35 cellular contexts compared by ENCODE assay signal in the genomic region with DNA sequence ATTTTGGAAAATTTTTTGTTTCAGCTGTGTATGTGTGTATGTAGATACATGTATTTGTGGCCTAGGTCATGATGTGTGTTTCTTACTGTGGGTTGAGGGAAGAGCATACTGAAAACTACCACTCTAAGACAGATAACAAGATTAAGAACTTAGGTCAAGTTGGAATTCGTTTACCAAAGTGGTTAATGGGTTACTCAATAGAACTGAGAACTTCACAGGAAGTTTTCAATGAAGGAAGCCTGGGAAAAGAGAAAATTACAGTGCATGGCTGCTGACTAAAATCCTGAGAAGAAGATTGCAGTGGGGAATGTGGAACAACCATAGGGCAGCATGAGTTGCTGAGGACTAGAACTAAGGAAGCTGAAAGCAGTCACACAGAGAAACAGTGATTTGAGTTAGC. TPM values are rescaled to one million over a fixed set of nuclear protein-coding genes. Genes with fewer than 3 reads are reported as not detected.
"Had no signal": no experiment of that assay in that cellular context is flagged by ENCODE, and none has a peak within 500 bp of the region (broad histone marks: within the 10 kb centered on the region; RNA-seq: fewer than 3 reads in every experiment).

No MANE protein-coding gene starts in this region.

- H3K4me1 ChIP-seq: adrenal gland, ascending aorta, lower lobe of right lung, pancreas, psoas muscle, spleen, suprapubic skin, tibial artery had no signal

- DNase-seq: activated CD4-positive, alpha-beta T cell treated with anti-CD3 and anti-CD28 coated beads for 48 hours; activated CD4-positive, alpha-beta T cell treated with anti-CD3 and anti-CD28 coated beads, Interleukin-2, amount 50 U/mL, for 48 hours; activated CD8-positive, alpha-beta memory T cell treated with anti-CD3 and anti-CD28 coated beads for 24 hours; activated effector memory CD4-positive, alpha-beta T cell treated with anti-CD3 and anti-CD28 coated beads, Interleukin-2, amount 50 U/mL, for 16 hours; activated naive CD4-positive, alpha-beta T cell treated with anti-CD3 and anti-CD28 coated beads for 36 hours; activated naive CD8-positive, alpha-beta T cell treated with anti-CD3 and anti-CD28 coated beads for 36 hours; activated T-cell treated with anti-CD3 and anti-CD28 coated beads, Interleukin-2, amount 50 U/mL, for 1 hour; adrenal gland; brain microvascular endothelial cell; dorsolateral prefrontal cortex; effector memory CD4-positive, alpha-beta T cell; head of caudate nucleus; hippocampal formation; lower lobe of right lung; pancreas; psoas muscle; right cardiac atrium; spleen; stimulated activated naive CD4-positive, alpha-beta T cell; T-helper 17 cell; T1000; tibial artery; WERI-Rb-1 had no signal

- H3K4me3 Mint-ChIP-seq: activated naive CD4-positive, alpha-beta T cell treated with anti-CD3 and anti-CD28 coated beads for 36 hours; activated naive CD8-positive, alpha-beta T cell treated with anti-CD3 and anti-CD28 coated beads for 36 hours; activated T-helper 1 cell treated with anti-CD3 and anti-CD28 coated beads, Interleukin-12 subunit alpha, Interleukin-12 subunit beta, Interleukin-2, Interleukin-4 antibody, amounts not matched to agents 30 ng/mL and 10 ng/mL and 1 ng/mL, durations not matched to agents 14 hours and 24 hours and 36 hours; T-helper 17 cell had no signal

- H3K36me3 Mint-ChIP-seq: activated naive CD8-positive, alpha-beta T cell treated with anti-CD3 and anti-CD28 coated beads for 36 hours had no signal

- H3K4me3 ChIP-seq: adrenal gland, ascending aorta, coronary artery, dorsolateral prefrontal cortex, lower lobe of right lung, pancreas, psoas muscle, spleen, suprapubic skin, tibial artery had no signal

- H3K27me3 ChIP-seq: adrenal gland, ascending aorta, brain microvascular endothelial cell, tibial artery had no signal

- H3K27me3 Mint-ChIP-seq: activated naive CD8-positive, alpha-beta T cell treated with anti-CD3 and anti-CD28 coated beads for 36 hours; T-helper 17 cell had no signal

- H3K9me3 ChIP-seq: adrenal gland, ascending aorta, lower lobe of right lung, suprapubic skin had no signal

- H3K36me3 ChIP-seq: adrenal gland, ascending aorta, brain microvascular endothelial cell, lower lobe of right lung, pancreas, spleen, suprapubic skin, tibial artery, WERI-Rb-1 had no signal

- H3K9me3 Mint-ChIP-seq: activated T-helper 1 cell treated with anti-CD3 and anti-CD28 coated beads, Interleukin-12 subunit alpha, Interleukin-12 subunit beta, Interleukin-2, Interleukin-4 antibody, amounts not matched to agents 30 ng/mL and 10 ng/mL and 1 ng/mL, durations not matched to agents 14 hours and 24 hours and 36 hours had no signal

- H3K4me1 Mint-ChIP-seq: activated naive CD8-positive, alpha-beta T cell treated with anti-CD3 and anti-CD28 coated beads for 36 hours; T-helper 17 cell had no signal

- H3K27ac Mint-ChIP-seq: activated naive CD4-positive, alpha-beta T cell treated with anti-CD3 and anti-CD28 coated beads for 36 hours; activated naive CD8-positive, alpha-beta T cell treated with anti-CD3 and anti-CD28 coated beads for 36 hours; activated T-helper 1 cell treated with anti-CD3 and anti-CD28 coated beads, Interleukin-12 subunit alpha, Interleukin-12 subunit beta, Interleukin-2, Interleukin-4 antibody, amounts not matched to agents 30 ng/mL and 10 ng/mL and 1 ng/mL, durations not matched to agents 14 hours and 24 hours and 36 hours; T-helper 17 cell had no signal

- ATAC-seq: activated CD4-positive, CD25-positive, alpha-beta regulatory T cell treated with anti-CD3 and anti-CD28 coated beads, Interleukin-2, amount 50 U/mL, for 24 hours; left lobe of liver; lower lobe of right lung; pancreas; psoas muscle; right cardiac atrium; T-helper 17 cell had no signal

- H3K27ac ChIP-seq: adrenal gland, ascending aorta, brain microvascular endothelial cell, coronary artery, dorsolateral prefrontal cortex, lower lobe of right lung, pancreas, psoas muscle, spleen, suprapubic skin, tibial artery, WERI-Rb-1 had no signal

RNA-seq across cellular contexts. Expression of gene FOXG1, which starts 21.4 kb away (rescaled TPM):
- total RNA-seq: activated naive CD4-positive, alpha-beta T cell treated with anti-CD3 and anti-CD28 coated beads for 36 hours; activated naive CD8-positive, alpha-beta T cell treated with anti-CD3 and anti-CD28 coated beads for 36 hours; activated T-helper 1 cell treated with anti-CD3 and anti-CD28 coated beads, Interleukin-12 subunit alpha, Interleukin-12 subunit beta, Interleukin-2, Interleukin-4 antibody, amounts not matched to agents 30 ng/mL and 10 ng/mL and 1 ng/mL, durations not matched to agents 14 hours and 24 hours and 36 hours; ascending aorta; cardiac septum; fibroblast of lung; fibroblast of villous mesenchyme; left lobe of liver; lower lobe of right lung; mesenteric fat pad; mucosa of gallbladder; pancreas; right cardiac atrium; suprapubic skin; T-helper 17 cell; ureter had no signal
